ENCODE assay signal across 29 cellular contexts in the genomic region with DNA sequence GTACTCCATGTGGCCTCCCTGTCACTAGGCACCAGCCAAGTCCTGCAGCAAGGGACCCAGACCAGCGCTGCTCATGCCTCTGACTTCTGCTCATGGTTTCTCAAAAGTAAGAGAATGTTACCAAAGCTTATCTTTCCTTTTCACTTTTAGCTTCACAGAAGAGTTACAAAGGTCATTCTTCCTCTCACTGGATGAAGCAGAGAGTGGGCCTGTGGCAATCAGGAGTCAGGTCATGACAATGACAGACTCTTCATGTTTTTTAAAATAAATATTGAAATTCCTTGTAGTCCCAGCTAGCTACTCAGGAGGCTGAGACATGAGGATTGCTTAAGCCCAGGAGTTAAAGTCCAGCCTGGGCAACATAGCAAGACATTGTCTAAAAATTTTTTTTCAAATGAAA.
"Had no signal": no experiment of that assay in that cellular context is flagged by ENCODE, and none has a peak within 500 bp of the region (broad histone marks: within the 10 kb centered on the region; RNA-seq: fewer than 3 reads in every experiment).

No MANE protein-coding gene starts in this region.

- H3K9me3 Mint-ChIP-seq: activated CD4-positive, alpha-beta memory T cell treated with anti-CD3 and anti-CD28 coated beads for 36 hours; activated CD4-positive, alpha-beta T cell treated with anti-CD3 and anti-CD28 coated beads, Interleukin-2, amount 10 ng/mL, durations not matched to agents 24 days and 14 days; activated naive CD4-positive, alpha-beta T cell treated with anti-CD3 and anti-CD28 coated beads for 36 hours; activated naive CD4-positive, alpha-beta T cell treated with anti-CD3 and anti-CD28 coated beads, Interleukin-2, amount 50 U/mL, for 24 hours; activated naive CD8-positive, alpha-beta T cell treated with anti-CD3 and anti-CD28 coated beads for 36 hours; activated naive CD8-positive, alpha-beta T cell treated with anti-CD3 and anti-CD28 coated beads, Interleukin-2, amount 50 U/mL, for 24 hours; activated T-helper 1 cell treated with anti-CD3 and anti-CD28 coated beads, Interleukin-12 subunit alpha, Interleukin-12 subunit beta, Interleukin-2, Interleukin-4 antibody, amounts not matched to agents 30 ng/mL and 10 ng/mL and 1 ng/mL, durations not matched to agents 14 hours and 24 hours and 36 hours; activated T-helper 2 cell treated with anti-CD3 and anti-CD28 coated beads, Interferon-gamma antibody, Interleukin-2, Interleukin-4, amounts not matched to agents 10 μg/mL and 5 μg/mL and 100 μg/mL, durations not matched to agents 14 hours and 24 hours and 36 hours; central memory CD8-positive, alpha-beta T cell; dendritic cell treated with granulocyte-macrophage colony-stimulating factor and Interleukin-4, amounts not matched to agents 40 ng/mL and 50 ng/mL, for 4 days; endodermal cell had no signal

- DNase-seq: activated CD4-positive, alpha-beta memory T cell treated with anti-CD3 and anti-CD28 coated beads for 36 hours; activated CD4-positive, alpha-beta T cell treated with anti-CD3 and anti-CD28 coated beads for 36 hours; activated CD4-positive, alpha-beta T cell treated with anti-CD3 and anti-CD28 coated beads, Interleukin-2, amount 10 ng/mL, durations not matched to agents 24 days and 14 days; activated CD4-positive, CD25-positive, alpha-beta regulatory T cell; activated CD4-positive, CD25-positive, alpha-beta regulatory T cell treated with anti-CD3 and anti-CD28 coated beads, Interleukin-2, amount 50 U/mL, for 72 hours; activated CD8-positive, alpha-beta memory T cell treated with anti-CD3 and anti-CD28 coated beads, Interleukin-2, amount 10 ng/mL, durations not matched to agents 7 days and 5 days; activated CD8-positive, alpha-beta memory T cell treated with anti-CD3 and anti-CD28 coated beads, Interleukin-2, amount 50 U/mL, for 4 hours; activated CD8-positive, alpha-beta T cell treated with anti-CD3 and anti-CD28 coated beads, Interleukin-2, amount 10 ng/mL, durations not matched to agents 7 days and 5 days; activated effector memory CD4-positive, alpha-beta T cell treated with anti-CD3 and anti-CD28 coated beads, Interleukin-2, amount 50 U/mL, for 16 hours; activated naive CD4-positive, alpha-beta T cell treated with anti-CD3 and anti-CD28 coated beads for 36 hours; activated naive CD8-positive, alpha-beta T cell treated with anti-CD3 and anti-CD28 coated beads for 36 hours; activated naive CD8-positive, alpha-beta T cell treated with anti-CD3 and anti-CD28 coated beads, Interleukin-2, amount 50 U/mL, for 24 hours; activated T-cell treated with anti-CD3 and anti-CD28 coated beads, Interleukin-2, amount 50 U/mL, for 1 hour; activated T-cell treated with anti-CD3 and anti-CD28 coated beads, Interleukin-2, amount 50 U/mL, for 48 hours; dorsolateral prefrontal cortex; effector memory CD4-positive, alpha-beta T cell; endodermal cell; foreskin fibroblast; head of caudate nucleus; T-helper 17 cell had no signal

- H3K27me3 Mint-ChIP-seq: activated CD4-positive, alpha-beta memory T cell treated with anti-CD3 and anti-CD28 coated beads for 36 hours; activated CD4-positive, alpha-beta T cell treated with anti-CD3 and anti-CD28 coated beads for 36 hours; activated CD4-positive, alpha-beta T cell treated with anti-CD3 and anti-CD28 coated beads, Interleukin-2, amount 10 ng/mL, durations not matched to agents 24 days and 14 days; activated CD8-positive, alpha-beta memory T cell treated with anti-CD3 and anti-CD28 coated beads, Interleukin-2, amount 10 ng/mL, durations not matched to agents 7 days and 5 days; activated naive CD4-positive, alpha-beta T cell treated with anti-CD3 and anti-CD28 coated beads, Interleukin-2, amount 50 U/mL, for 24 hours; activated naive CD8-positive, alpha-beta T cell treated with anti-CD3 and anti-CD28 coated beads for 36 hours; brain; dendritic cell treated with granulocyte-macrophage colony-stimulating factor and Interleukin-4, amounts not matched to agents 40 ng/mL and 50 ng/mL, for 4 days had no signal

- H3K36me3 ChIP-seq: ascending aorta had no signal

- H3K27ac ChIP-seq: ascending aorta, coronary artery, dorsolateral prefrontal cortex had no signal

- H3K27me3 ChIP-seq: ascending aorta, dorsolateral prefrontal cortex had no signal

- H3K27ac Mint-ChIP-seq: activated CD4-positive, alpha-beta memory T cell treated with anti-CD3 and anti-CD28 coated beads for 36 hours; activated CD4-positive, alpha-beta T cell treated with anti-CD3 and anti-CD28 coated beads for 36 hours; activated CD4-positive, alpha-beta T cell treated with anti-CD3 and anti-CD28 coated beads, Interleukin-2, amount 10 ng/mL, durations not matched to agents 24 days and 14 days; activated CD8-positive, alpha-beta memory T cell treated with anti-CD3 and anti-CD28 coated beads, Interleukin-2, amount 10 ng/mL, durations not matched to agents 7 days and 5 days; activated CD8-positive, alpha-beta T cell treated with anti-CD3 and anti-CD28 coated beads, Interleukin-2, amount 10 ng/mL, durations not matched to agents 7 days and 5 days; activated naive CD4-positive, alpha-beta T cell treated with anti-CD3 and anti-CD28 coated beads for 36 hours; activated naive CD4-positive, alpha-beta T cell treated with anti-CD3 and anti-CD28 coated beads, Interleukin-2, amount 50 U/mL, for 24 hours; activated naive CD8-positive, alpha-beta T cell treated with anti-CD3 and anti-CD28 coated beads for 36 hours; activated naive CD8-positive, alpha-beta T cell treated with anti-CD3 and anti-CD28 coated beads, Interleukin-2, amount 50 U/mL, for 24 hours; activated T-helper 1 cell treated with anti-CD3 and anti-CD28 coated beads, Interleukin-12 subunit alpha, Interleukin-12 subunit beta, Interleukin-2, Interleukin-4 antibody, amounts not matched to agents 30 ng/mL and 10 ng/mL and 1 ng/mL, durations not matched to agents 14 hours and 24 hours and 36 hours; activated T-helper 2 cell treated with anti-CD3 and anti-CD28 coated beads, Interferon-gamma antibody, Interleukin-2, Interleukin-4, amounts not matched to agents 10 μg/mL and 5 μg/mL and 100 μg/mL, durations not matched to agents 14 hours and 24 hours and 36 hours; brain; dendritic cell treated with granulocyte-macrophage colony-stimulating factor and Interleukin-4, amounts not matched to agents 40 ng/mL and 50 ng/mL, for 4 days; endodermal cell; T-helper 17 cell had no signal

- H3K9me3 ChIP-seq: ascending aorta had no signal

- H3K4me1 ChIP-seq: ascending aorta had no signal

- H3K4me3 ChIP-seq: ascending aorta, coronary artery, dorsolateral prefrontal cortex had no signal

- H3K4me1 Mint-ChIP-seq: activated CD4-positive, alpha-beta T cell treated with anti-CD3 and anti-CD28 coated beads for 36 hours; activated CD4-positive, alpha-beta T cell treated with anti-CD3 and anti-CD28 coated beads, Interleukin-2, amount 10 ng/mL, durations not matched to agents 24 days and 14 days; activated CD8-positive, alpha-beta memory T cell treated with anti-CD3 and anti-CD28 coated beads, Interleukin-2, amount 10 ng/mL, durations not matched to agents 7 days and 5 days; activated naive CD4-positive, alpha-beta T cell treated with anti-CD3 and anti-CD28 coated beads, Interleukin-2, amount 50 U/mL, for 24 hours; activated naive CD8-positive, alpha-beta T cell treated with anti-CD3 and anti-CD28 coated beads for 36 hours; activated naive CD8-positive, alpha-beta T cell treated with anti-CD3 and anti-CD28 coated beads, Interleukin-2, amount 50 U/mL, for 24 hours; central memory CD8-positive, alpha-beta T cell; T-helper 17 cell had no signal

- H3K4me3 Mint-ChIP-seq: activated CD4-positive, alpha-beta memory T cell treated with anti-CD3 and anti-CD28 coated beads for 36 hours; activated CD4-positive, alpha-beta T cell treated with anti-CD3 and anti-CD28 coated beads for 36 hours; activated CD4-positive, alpha-beta T cell treated with anti-CD3 and anti-CD28 coated beads, Interleukin-2, amount 10 ng/mL, durations not matched to agents 24 days and 14 days; activated CD8-positive, alpha-beta memory T cell treated with anti-CD3 and anti-CD28 coated beads, Interleukin-2, amount 10 ng/mL, durations not matched to agents 7 days and 5 days; activated CD8-positive, alpha-beta T cell treated with anti-CD3 and anti-CD28 coated beads, Interleukin-2, amount 10 ng/mL, durations not matched to agents 7 days and 5 days; activated naive CD4-positive, alpha-beta T cell treated with anti-CD3 and anti-CD28 coated beads for 36 hours; activated naive CD4-positive, alpha-beta T cell treated with anti-CD3 and anti-CD28 coated beads, Interleukin-2, amount 50 U/mL, for 24 hours; activated naive CD8-positive, alpha-beta T cell treated with anti-CD3 and anti-CD28 coated beads for 36 hours; activated naive CD8-positive, alpha-beta T cell treated with anti-CD3 and anti-CD28 coated beads, Interleukin-2, amount 50 U/mL, for 24 hours; activated T-helper 1 cell treated with anti-CD3 and anti-CD28 coated beads, Interleukin-12 subunit alpha, Interleukin-12 subunit beta, Interleukin-2, Interleukin-4 antibody, amounts not matched to agents 30 ng/mL and 10 ng/mL and 1 ng/mL, durations not matched to agents 14 hours and 24 hours and 36 hours; brain; central memory CD8-positive, alpha-beta T cell; dendritic cell treated with granulocyte-macrophage colony-stimulating factor and Interleukin-4, amounts not matched to agents 40 ng/mL and 50 ng/mL, for 4 days; endodermal cell; T-helper 17 cell had no signal

- ATAC-seq: activated CD4-positive, alpha-beta T cell treated with anti-CD3 and anti-CD28 coated beads for 36 hours; activated CD8-positive, alpha-beta memory T cell treated with anti-CD3 and anti-CD28 coated beads, Interleukin-2, amount 10 ng/mL, durations not matched to agents 7 days and 5 days; activated CD8-positive, alpha-beta T cell treated with anti-CD3 and anti-CD28 coated beads, Interleukin-2, amount 10 ng/mL, durations not matched to agents 7 days and 5 days; activated naive CD8-positive, alpha-beta T cell treated with anti-CD3 and anti-CD28 coated beads, Interleukin-2, amount 50 U/mL, for 24 hours; esophagus mucosa; T-helper 17 cell had no signal

- H3K36me3 Mint-ChIP-seq: activated CD4-positive, alpha-beta memory T cell treated with anti-CD3 and anti-CD28 coated beads for 36 hours; activated CD8-positive, alpha-beta memory T cell treated with anti-CD3 and anti-CD28 coated beads, Interleukin-2, amount 10 ng/mL, durations not matched to agents 7 days and 5 days; activated naive CD4-positive, alpha-beta T cell treated with anti-CD3 and anti-CD28 coated beads, Interleukin-2, amount 50 U/mL, for 24 hours; activated naive CD8-positive, alpha-beta T cell treated with anti-CD3 and anti-CD28 coated beads for 36 hours; brain had no signal
